In genomic region chr20:38685853-38686473, GRCh38 we compare ENCODE assay signal across 1 cellular context.
TF ChIP-seq lines count a peak whose summit lies in the region.

No MANE protein-coding gene starts in this region.

TF ChIP-seq in HepG2, 621 proteins besides CTCF, POLR2A, EP300 and RAD21 (continued from another document and continues in another):
- TF ChIP-seq ZFP91 (CRISPR knock-in tag; IDR thresholded peaks at IDR 0.05; ENCODE audit: borderline replicate concordance) = no peak
- TF ChIP-seq ZNF607 (CRISPR knock-in tag; IDR thresholded peaks at IDR 0.05; ENCODE audit: borderline replicate concordance) = peak; percentile 97
- no peak for TF ChIP-seq ZMYM2 (CRISPR knock-in tag; IDR thresholded peaks at IDR 0.05)
- TF ChIP-seq LBX2 (CRISPR knock-in tag; IDR thresholded peaks at IDR 0.05; ENCODE audit: borderline replicate concordance) = peak; percentile 85; the same call in 1 of the 2 replicates
- TF ChIP-seq ELF1 (CRISPR knock-in tag; IDR thresholded peaks at IDR 0.05) = 0 out of 2 replicates have a peak, but pooled peaks have one; percentile 24
- peak; percentile 97; the same call in 1 of the 2 replicates for TF ChIP-seq ZNF749 (CRISPR knock-in tag; IDR thresholded peaks at IDR 0.05; ENCODE audit: borderline replicate concordance)
- no peak for TF ChIP-seq TCF12 (IDR thresholded peaks at IDR 0.05)
- peak; percentile 74; the same call in 1 of the 2 replicates for TF ChIP-seq TCF12 (CRISPR knock-in tag; IDR thresholded peaks at IDR 0.05)
- no peak for TF ChIP-seq ZNF768 (CRISPR knock-in tag; IDR thresholded peaks at IDR 0.05)
- no peak for TF ChIP-seq CREB1 (IDR thresholded peaks at IDR 0.05)
- TF ChIP-seq CREB1 (CRISPR knock-in tag; IDR thresholded peaks at IDR 0.05) = no peak
- peak; percentile 96; the same call in 1 of the 2 replicates for TF ChIP-seq CREB3 (CRISPR knock-in tag; IDR thresholded peaks at IDR 0.05)
- no peak for TF ChIP-seq SOX6 (IDR thresholded peaks at IDR 0.05)
- TF ChIP-seq SOX6 (CRISPR knock-in tag; IDR thresholded peaks at IDR 0.05) = 0 out of 2 replicates have a peak, but pooled peaks have one; percentile 50
- peak; percentile 61; the same call in 1 of the 2 replicates for TF ChIP-seq ZNF274 (CRISPR knock-in tag; IDR thresholded peaks at IDR 0.05)
- no peak for TF ChIP-seq ZNF569 (CRISPR knock-in tag; IDR thresholded peaks at IDR 0.05; ENCODE audit: borderline replicate concordance)
- TF ChIP-seq ZNF816 (CRISPR knock-in tag; IDR thresholded peaks at IDR 0.05; ENCODE audit: borderline replicate concordance) = peak; percentile 62; the same call in 1 of the 2 replicates
- TF ChIP-seq ZNF615 (CRISPR knock-in tag; IDR thresholded peaks at IDR 0.05; ENCODE audit: borderline replicate concordance) = peak; percentile 82; the same call in 1 of the 2 replicates
- no peak for TF ChIP-seq MBD4 (IDR thresholded peaks at IDR 0.05; ENCODE audit: borderline replicate concordance, low read length)
- no peak for TF ChIP-seq ZC3H13 (CRISPR knock-in tag; IDR thresholded peaks at IDR 0.05)
- TF ChIP-seq ZBTB4 (CRISPR knock-in tag; IDR thresholded peaks at IDR 0.05; ENCODE audit: borderline replicate concordance) = no peak
- peak; percentile 73; the same call in 1 of the 2 replicates for TF ChIP-seq ZNF484 (CRISPR knock-in tag; IDR thresholded peaks at IDR 0.05; ENCODE audit: borderline replicate concordance, low read depth)
- TF ChIP-seq NPAS2 (CRISPR knock-in tag; IDR thresholded peaks at IDR 0.05; ENCODE audit: borderline replicate concordance) = no peak
- no peak for TF ChIP-seq KLF13 (CRISPR knock-in tag; IDR thresholded peaks at IDR 0.05)
- TF ChIP-seq ARNTL (CRISPR knock-in tag; IDR thresholded peaks at IDR 0.05) = peak; percentile 67; the same call in 1 of the 2 replicates
- peak; percentile 97; the same call in 1 of the 2 replicates for TF ChIP-seq ZNF558 (CRISPR knock-in tag; IDR thresholded peaks at IDR 0.05; ENCODE audit: borderline replicate concordance)
- no peak for TF ChIP-seq GMEB2 (CRISPR knock-in tag; IDR thresholded peaks at IDR 0.05; ENCODE audit: low read depth)
- no peak for TF ChIP-seq NAIF1 (CRISPR knock-in tag; IDR thresholded peaks at IDR 0.05; ENCODE audit: borderline replicate concordance)
- no peak for TF ChIP-seq AGO2 (optimal IDR thresholded peaks at IDR 0.05; ENCODE audit: low read depth, low read length)
- peak; percentile 64 for TF ChIP-seq BCL6 (CRISPR knock-in tag; IDR thresholded peaks at IDR 0.05)
- no peak for TF ChIP-seq HMGA1 (CRISPR knock-in tag; conservative IDR thresholded peaks at IDR 0.05)
- TF ChIP-seq NFKB2 (CRISPR knock-in tag; IDR thresholded peaks at IDR 0.05; ENCODE audit: borderline replicate concordance) = peak; percentile 91
- peak; percentile 69 for TF ChIP-seq ZNF883 (CRISPR knock-in tag; IDR thresholded peaks at IDR 0.05; ENCODE audit: not compliant biosample characterization)
- peak; percentile 77 for TF ChIP-seq REPIN1 (CRISPR knock-in tag; IDR thresholded peaks at IDR 0.05; ENCODE audit: borderline replicate concordance, low read depth)
- TF ChIP-seq PAWR (CRISPR knock-in tag; IDR thresholded peaks at IDR 0.05; ENCODE audit: borderline replicate concordance) = no peak
- no peak for TF ChIP-seq ZNF850 (CRISPR knock-in tag; conservative IDR thresholded peaks at IDR 0.05)
- no peak for TF ChIP-seq ZNF619 (CRISPR knock-in tag; IDR thresholded peaks at IDR 0.05)
- TF ChIP-seq ZMAT3 (CRISPR knock-in tag; conservative IDR thresholded peaks at IDR 0.05) = peak; percentile 91
- TF ChIP-seq SALL2 (CRISPR knock-in tag; IDR thresholded peaks at IDR 0.05) = peak; percentile 87
- peak; percentile 23; the same call in 1 of the 2 replicates for TF ChIP-seq TFDP1 (CRISPR knock-in tag; IDR thresholded peaks at IDR 0.05; ENCODE audit: borderline replicate concordance)
- no peak for TF ChIP-seq NFIB (CRISPR knock-in tag; IDR thresholded peaks at IDR 0.05; ENCODE audit: borderline replicate concordance)
- TF ChIP-seq ZSCAN20 (CRISPR knock-in tag; IDR thresholded peaks at IDR 0.05; ENCODE audit: borderline replicate concordance) = peak; percentile 97
- peak; percentile 97 for TF ChIP-seq DBP (CRISPR knock-in tag; IDR thresholded peaks at IDR 0.05; ENCODE audit: not compliant biosample characterization)
- peak; percentile 82; the same call in 1 of the 2 replicates for TF ChIP-seq PAX8 (CRISPR knock-in tag; IDR thresholded peaks at IDR 0.05; ENCODE audit: borderline replicate concordance)
- TF ChIP-seq ZBTB34 (CRISPR knock-in tag; IDR thresholded peaks at IDR 0.05) = no peak
- peak; percentile 95 for TF ChIP-seq ZBTB26 (CRISPR knock-in tag; IDR thresholded peaks at IDR 0.05; ENCODE audit: borderline replicate concordance)
- peak; percentile 75 for TF ChIP-seq ZNF281 (CRISPR knock-in tag; IDR thresholded peaks at IDR 0.05; ENCODE audit: borderline replicate concordance)
- TF ChIP-seq MIER2 (CRISPR knock-in tag; IDR thresholded peaks at IDR 0.05) = peak; percentile 100
- peak; percentile 43 for TF ChIP-seq ZFY (CRISPR knock-in tag; IDR thresholded peaks at IDR 0.05)
- peak; percentile 79 for TF ChIP-seq ZFP90 (CRISPR knock-in tag; IDR thresholded peaks at IDR 0.05; ENCODE audit: borderline replicate concordance)
- no peak for TF ChIP-seq FOXK2 (IDR thresholded peaks at IDR 0.05)
- TF ChIP-seq CREBL2 (CRISPR knock-in tag; IDR thresholded peaks at IDR 0.05; ENCODE audit: borderline replicate concordance) = no peak
- TF ChIP-seq U2AF2 (IDR thresholded peaks at IDR 0.05; ENCODE audit: low read depth, low read length) = no peak
- no peak for TF ChIP-seq SRSF4 (IDR thresholded peaks at IDR 0.05; ENCODE audit: low read depth, low read length, poor library complexity, severe bottlenecking)
- TF ChIP-seq ZNF138 (CRISPR knock-in tag; IDR thresholded peaks at IDR 0.05; ENCODE audit: low read depth) = 0 out of 2 replicates have a peak, but pooled peaks have one; percentile 85
